In genomic region chr10:99930731-99931550, GRCh38 we compare ENCODE assay signal across 10 cellular contexts.
DNase-seq lines count a peak whose midpoint lies in the region; ATAC-seq and TF ChIP-seq lines count a peak whose summit lies in the region.
"Had no signal": no experiment of that assay in that cellular context is flagged by ENCODE, and none has a peak within 500 bp of the region (broad histone marks: within the 10 kb centered on the region; RNA-seq: fewer than 3 reads in every experiment).

No MANE protein-coding gene starts in this region.

- TF ChIP-seq POLR2A in transverse colon (IDR thresholded peaks at IDR 0.05) (peak; percentile 98), ovary (IDR thresholded peaks at IDR 0.05) (no peak)

- peak overlapping the region; percentile 6 to 56 (median 44) for H3K4me3 ChIP-seq in transverse colon
- H3K4me3 ChIP-seq in A673 (ENCODE audit: low read depth, low read length, poor library complexity, severe bottlenecking), result no peak overlapping the region
- no peak overlapping the region for H3K4me3 ChIP-seq in ovary
- H3K4me3 ChIP-seq: GM12878, SJSA1 had no signal

- ATAC-seq in activated B cell treated with CpG ODN at 0.5 μM for 24 hours (ENCODE audit: low read depth) (no peak), HG02870 (IDR thresholded peaks at IDR 0.05; ENCODE audit: unreplicated experiment) (no peak)
- ATAC-seq: GM12878 had no signal

- 42 to 45% methylated on average over 4 to 9 of the region's 9 CpGs for WGBS in transverse colon (ENCODE audit: low coverage in 1 of 2), 2 donors
- WGBS in ovary, 3 donors, result 74 to 80% (median 76%) methylated on average over 9 of the region's 9 CpGs

- H3K27me3 Mint-ChIP-seq in activated B cell treated with CpG ODN at 0.5 μM for 24 hours, result no peaks in the 10 kb centered on the region

- H3K4me1 Mint-ChIP-seq in activated B cell treated with CpG ODN at 0.5 μM for 24 hours, result peaks cover 15% of the 10 kb centered on the region

- H3K27ac ChIP-seq in transverse colon, result peak overlapping the region; percentile 84 to 88 (median 87)
- H3K27ac ChIP-seq in A673 (ENCODE audit: low read depth, low read length, poor library complexity, severe bottlenecking), result no peak overlapping the region
- H3K27ac ChIP-seq in ovary, result no peak overlapping the region
- H3K27ac ChIP-seq: SJSA1 had no signal

- TF ChIP-seq CTCF in activated B cell treated with CpG ODN at 0.5 μM for 24 hours (IDR thresholded peaks at IDR 0.05) (no peak), transverse colon (IDR thresholded peaks at IDR 0.05) (no peak), A673 (conservative IDR thresholded peaks at IDR 0.05; ENCODE audit: low read depth, low read length) (no peak), ovary (IDR thresholded peaks at IDR 0.05) (no peak)

- in situ Hi-C loops in transverse colon (cut with MboI; ENCODE audit: low pct_ligation_motif_present in 1 of 4, low pct_unique_long_range_greater_than_20kb in 1 of 4, low sequenced_read_pairs in 3 of 4), result no loop called here

- no peak overlapping the region for H3K4me3 Mint-ChIP-seq in activated B cell treated with CpG ODN at 0.5 μM for 24 hours

- H3K9me3 ChIP-seq in transverse colon, result no peaks in the 10 kb centered on the region
- H3K9me3 ChIP-seq in A673 (ENCODE audit: low read depth, low read length, poor library complexity, severe bottlenecking), result no peaks in the 10 kb centered on the region
- H3K9me3 ChIP-seq in ovary, result no peaks in the 10 kb centered on the region
- H3K9me3 ChIP-seq: SJSA1 had no signal

- H3K4me1 ChIP-seq in transverse colon (peaks cover 4 to 43% (median 22%) of the 10 kb centered on the region in 4 donors), A673 (ENCODE audit: insufficient read depth, low read length, poor library complexity, severe bottlenecking) (peaks cover 36% of the 10 kb centered on the region), ovary (ENCODE audit: insufficient read depth) (peaks cover 7% of the 10 kb centered on the region)

- CTCF ChIA-PET in activated B cell treated with CpG ODN at 0.5 μM for 24 hours (lab: Charles Lee), result no interaction called here
- CTCF ChIA-PET in A673 (lab: Charles Lee), result no interaction called here

- peaks cover 20% of the 10 kb centered on the region for H3K36me3 Mint-ChIP-seq in activated B cell treated with CpG ODN at 0.5 μM for 24 hours (ENCODE audit: low read depth)

- BruUV-seq in A673 (replicated peaks; lab: Mats Ljungman, UMichigan), result no TSS peak

- TF ChIP-seq EP300 in transverse colon (IDR thresholded peaks at IDR 0.05; ENCODE audit: low read depth) (no peak), ovary (IDR thresholded peaks at IDR 0.05) (no peak)

- H3K27me3 ChIP-seq in transverse colon (no peaks in the 10 kb centered on the region), A673 (replicated peaks; ENCODE audit: insufficient read depth, low read depth, low read length, poor library complexity) (no peaks in the 10 kb centered on the region), ovary (no peaks in the 10 kb centered on the region)
- H3K27me3 ChIP-seq: SJSA1 had no signal

- DNase-seq in NCI-H2029 treated with DMSO at 0.1 percent for 48 hours (lab: John Stamatoyannopoulos, UW) (peak; percentile 4), NCI-H2029 (lab: John Stamatoyannopoulos, UW) (no peak), activated B cell treated with CpG ODN at 0.5 μM for 24 hours (no peak), left kidney (ENCODE audit: low read depth, low spot score) (peak; percentile 93), transverse colon (peak; percentile 89), A673 (ENCODE audit: low spot score) (no peak), ovary (no peak)

- POLR2A ChIA-PET in activated B cell treated with CpG ODN at 0.5 μM for 24 hours (lab: Charles Lee), result interaction anchor here (0.5 kb wide), 1 partner anchor 94 kb away, joined by 3 read pairs; no protein-coding TSS in a partner anchor
- POLR2A ChIA-PET in A673 (lab: Charles Lee; ENCODE audit: low non-redundant PET), result no interaction called here

- peak overlapping the region; percentile 13 for H3K27ac Mint-ChIP-seq in activated B cell treated with CpG ODN at 0.5 μM for 24 hours

- H3K36me3 ChIP-seq in transverse colon, result no peaks in the 10 kb centered on the region
- H3K36me3 ChIP-seq in A673 (ENCODE audit: insufficient read depth, low read length, poor library complexity, severe bottlenecking), result no peaks in the 10 kb centered on the region
- no peaks in the 10 kb centered on the region for H3K36me3 ChIP-seq in ovary

- intact Hi-C loops in activated B cell treated with CpG ODN at 0.5 μM for 24 hours (cut with micrococcal nuclease) (no loop called here), transverse colon (cut with DNase I; ENCODE audit: low total_unique reads) (no loop called here), A673 (cut with micrococcal nuclease; ENCODE audit: unreplicated experiment) (no loop called here), ovary (cut with DNase I) (no loop called here)

- no peaks in the 10 kb centered on the region for H3K9me3 Mint-ChIP-seq in activated B cell treated with CpG ODN at 0.5 μM for 24 hours

Comparison
In these comparisons a context has a peak if more than half of its experiments do, and no peak if none do; other contexts are left out.
1. DNase-seq: peak in NCI-H2029 treated with DMSO at 0.1 percent for 48 hours (single experiment), left kidney (single experiment) and transverse colon (single experiment); none in NCI-H2029 (single experiment), activated B cell treated with CpG ODN at 0.5 μM for 24 hours (single experiment), A673 (single experiment) and ovary (0 of 5).
2. H3K27ac ChIP-seq: peak in transverse colon (4 of 4); none in A673 (single experiment) and ovary (0 of 2).
3. H3K4me3 ChIP-seq: peak in transverse colon (4 of 4); none in A673 (single experiment) and ovary (single experiment).